ENCODE assay signal across 9 cellular contexts in genomic region chr5:141811287-141812155, GRCh38.
DNase-seq lines count a peak whose midpoint lies in the region; ATAC-seq and TF ChIP-seq lines count a peak whose summit lies in the region.
"Had no signal": no experiment of that assay in that cellular context is flagged by ENCODE, and none has a peak within 500 bp of the region (broad histone marks: within the 10 kb centered on the region; RNA-seq: fewer than 3 reads in every experiment).

No MANE protein-coding gene starts in this region.

- H3K4me1 Mint-ChIP-seq in CD4-positive, alpha-beta T cell (ENCODE audit: low read depth) = no peaks in the 10 kb centered on the region
- no peaks in the 10 kb centered on the region for H3K4me1 Mint-ChIP-seq in activated T-cell treated with anti-CD3 and anti-CD28 coated beads, Interleukin-2, amount 50 U/mL, for 24 hours (ENCODE audit: low read depth)

- no peaks in the 10 kb centered on the region for H3K36me3 ChIP-seq in spleen

- WGBS in spleen, 5 donors = 29 to 36% (median 31%) methylated on average over 20 to 29 of the region's 29 CpGs

- peaks cover 55% of the 10 kb centered on the region for H3K27me3 ChIP-seq in CD4-positive, alpha-beta T cell (ENCODE audit: control insufficient read depth, insufficient read depth, low read length)
- H3K27me3 ChIP-seq in spleen (replicated peaks in 1 of 7) = peaks cover 0 to 72% (median 11%) of the 10 kb centered on the region in 7 donors

- CTCF ChIA-PET in CD4-positive, alpha-beta T cell (lab: Charles Lee) = interaction anchor here (0.6 to 1.9 kb wide), 6 partner anchors 9 to 111 kb away, joined by 3 to 7 read pairs (median 3); no protein-coding TSS in a partner anchor

- H3K9me3 ChIP-seq in CD4-positive, alpha-beta T cell (ENCODE audit: control insufficient read depth, low read length) = no peaks in the 10 kb centered on the region
- H3K9me3 ChIP-seq in spleen = no peaks in the 10 kb centered on the region

- no peak overlapping the region for H3K4me3 ChIP-seq in spleen

- peaks cover 72% of the 10 kb centered on the region for H3K27me3 Mint-ChIP-seq in CD4-positive, alpha-beta T cell
- H3K27me3 Mint-ChIP-seq in activated T-cell treated with anti-CD3 and anti-CD28 coated beads, Interleukin-2, amount 50 U/mL, for 24 hours = peaks cover 60% of the 10 kb centered on the region

- peaks cover 0 to 13% (median 0%) of the 10 kb centered on the region in 6 donors for H3K4me1 ChIP-seq in spleen

- intact Hi-C loops in CD4-positive, alpha-beta T cell (cut with DNase I, micrococcal nuclease) = loop anchor here in 1 of 2 experiments (5.0 kb wide), 2 partner anchors 119 to 149 kb away; no protein-coding TSS in a partner anchor
- intact Hi-C loops in spleen (cut with DNase I; ENCODE audit: low total_unique reads) = no loop called here

- no peaks in the 10 kb centered on the region for H3K9me3 Mint-ChIP-seq in CD4-positive, alpha-beta T cell
- no peaks in the 10 kb centered on the region for H3K9me3 Mint-ChIP-seq in activated T-cell treated with anti-CD3 and anti-CD28 coated beads, Interleukin-2, amount 50 U/mL, for 24 hours
- H3K9me3 Mint-ChIP-seq: natural killer cell treated with Interleukin-12 subunit alpha and Interleukin-12 subunit beta and Interleukin-15 and Interleukin-18, amount 100 ng/mL, for 72 hours had no signal

- H3K4me3 Mint-ChIP-seq in CD4-positive, alpha-beta T cell = no peak overlapping the region
- H3K4me3 Mint-ChIP-seq in activated T-cell treated with anti-CD3 and anti-CD28 coated beads, Interleukin-2, amount 50 U/mL, for 24 hours = no peak overlapping the region
- H3K4me3 Mint-ChIP-seq: natural killer cell treated with Interleukin-12 subunit alpha and Interleukin-12 subunit beta and Interleukin-15 and Interleukin-18, amount 100 ng/mL, for 72 hours had no signal

- H3K36me3 Mint-ChIP-seq in CD4-positive, alpha-beta T cell (ENCODE audit: low read depth) = no peaks in the 10 kb centered on the region
- no peaks in the 10 kb centered on the region for H3K36me3 Mint-ChIP-seq in activated T-cell treated with anti-CD3 and anti-CD28 coated beads, Interleukin-2, amount 50 U/mL, for 24 hours (ENCODE audit: low read depth)
- H3K36me3 Mint-ChIP-seq: natural killer cell treated with Interleukin-12 subunit alpha and Interleukin-12 subunit beta and Interleukin-15 and Interleukin-18, amount 100 ng/mL, for 72 hours had no signal

- TF ChIP-seq CTCF in CD4-positive, alpha-beta T cell (IDR thresholded peaks at IDR 0.05) = peak; percentile 55
- peak in 8 of 11 experiments; percentile 24 to 71 (median 60) for TF ChIP-seq CTCF in spleen (IDR thresholded peaks at IDR 0.05 in 8 of 11, conservative IDR thresholded peaks at IDR 0.05 in 3 of 11)

- no peak overlapping the region for H3K27ac ChIP-seq in CD4-positive, alpha-beta T cell (ENCODE audit: low read depth, low read length)
- no peak overlapping the region for H3K27ac ChIP-seq in spleen

- POLR2A ChIA-PET in CD4-positive, alpha-beta T cell (lab: Charles Lee) = no interaction called here

- peak in 5 of 10 experiments; percentile 1 to 41 (median 5) for DNase-seq in CD4-positive, alpha-beta T cell
- DNase-seq in GM19240 (ENCODE audit: insufficient read length, low spot score) = peak; percentile 59
- peak; percentile 59 for DNase-seq in NAMALWA (ENCODE audit: low spot score)
- peak; percentile 40 for DNase-seq in activated T-cell treated with anti-CD3 and anti-CD28 coated beads, Interleukin-2, amount 50 U/mL, for 24 hours
- DNase-seq in germinal center (ENCODE audit: low spot score) = peak; percentile 77
- DNase-seq in spleen = peak; percentile 73
- no peak for DNase-seq in kidney glomerular epithelial cell (lab: John Stamatoyannopoulos, UW)
- no peak for DNase-seq in dedifferentiated amniotic fluid mesenchymal stem cell (ENCODE audit: extremely low spot score)

- TF ChIP-seq POLR2A in spleen (IDR thresholded peaks at IDR 0.05) = no peak

- no peak overlapping the region for H3K27ac Mint-ChIP-seq in CD4-positive, alpha-beta T cell
- no peak overlapping the region for H3K27ac Mint-ChIP-seq in activated T-cell treated with anti-CD3 and anti-CD28 coated beads, Interleukin-2, amount 50 U/mL, for 24 hours
- H3K27ac Mint-ChIP-seq: natural killer cell treated with Interleukin-12 subunit alpha and Interleukin-12 subunit beta and Interleukin-15 and Interleukin-18, amount 100 ng/mL, for 72 hours had no signal

- ATAC-seq in CD4-positive, alpha-beta T cell (ENCODE audit: poor library complexity) = peak; percentile 76

Comparison
In these comparisons a context has a peak if more than half of its experiments do, and no peak if none do; other contexts are left out.
1. DNase-seq: peak in GM19240 (single experiment), NAMALWA (single experiment), activated T-cell treated with anti-CD3 and anti-CD28 coated beads, Interleukin-2, amount 50 U/mL, for 24 hours (single experiment), germinal center (single experiment) and spleen (single experiment); none in kidney glomerular epithelial cell (single experiment) and dedifferentiated amniotic fluid mesenchymal stem cell (single experiment).